7 cellular contexts compared by ENCODE assay signal in genomic region chr16:14070555-14070876, GRCh38. TPM values are rescaled to one million over a fixed set of nuclear protein-coding genes. Genes with fewer than 3 reads are reported as not detected.
DNase-seq lines count a peak whose midpoint lies in the region; ATAC-seq and TF ChIP-seq lines count a peak whose summit lies in the region.

No MANE protein-coding gene starts in this region.

- no peaks in the 10 kb centered on the region for H3K9me2 ChIP-seq in Karpas-422 (replicated peaks; ENCODE audit: insufficient read depth, low read length)

- no peak for ATAC-seq in effector memory CD8-positive, alpha-beta T cell (replicated peaks)

- H3K4me2 ChIP-seq in Karpas-422 (ENCODE audit: low read depth, low read length, poor library complexity, severe bottlenecking) = peak overlapping the region; percentile 76
- peak overlapping the region; percentile 94 for H3K4me2 ChIP-seq in osteoblast (ENCODE audit: insufficient read depth, low read length)

- H3K9me3 ChIP-seq in Karpas-422 (ENCODE audit: low read length) (no peaks in the 10 kb centered on the region), osteoblast (ENCODE audit: low read depth, low read length) (no peaks in the 10 kb centered on the region)

- no peak overlapping the region for H3K27ac ChIP-seq in Karpas-422 (ENCODE audit: low read length)
- H3K27ac ChIP-seq in osteoblast (ENCODE audit: low read depth, low read length) = no peak overlapping the region

- no peaks in the 10 kb centered on the region for H3K9me3 Mint-ChIP-seq in effector memory CD8-positive, alpha-beta T cell

- no peaks in the 10 kb centered on the region; the same call in 1 of the 2 replicates for H4K20me1 ChIP-seq in Karpas-422 (ENCODE audit: insufficient read depth, low read depth, low read length)
- H4K20me1 ChIP-seq in osteoblast (ENCODE audit: insufficient read depth, low read length) = no peaks in the 10 kb centered on the region

- H3K4me1 ChIP-seq in Karpas-422 (ENCODE audit: low read length) (peaks cover 12% of the 10 kb centered on the region), osteoblast (ENCODE audit: insufficient read depth, low read length) (peaks cover 8% of the 10 kb centered on the region)

- H3K4me3 ChIP-seq in Karpas-422 (ENCODE audit: low read length) (peak overlapping the region; percentile 82), osteoblast (ENCODE audit: insufficient read depth, low read length) (peak overlapping the region; percentile 94)

- DNase-seq in GM20000 (ENCODE audit: low spot score) (peak; percentile 7), Karpas-422 (no peak), osteoblast (ENCODE audit: insufficient read length, low spot score, missing footprints) (peak; percentile 72), hippocampal formation (lab: John Stamatoyannopoulos, UW) (no peak), NCI-H1092 treated with DMSO at 0.1 percent for 48 hours (lab: John Stamatoyannopoulos, UW) (no peak), NCI-H1417 treated with DMSO at 0.1 percent for 48 hours (lab: John Stamatoyannopoulos, UW) (no peak)
- DNase-seq in effector memory CD8-positive, alpha-beta T cell = no peak

- H3K36me3 ChIP-seq in Karpas-422 (ENCODE audit: insufficient read depth, low read length) = no peaks in the 10 kb centered on the region
- no peaks in the 10 kb centered on the region for H3K36me3 ChIP-seq in osteoblast (ENCODE audit: insufficient read depth, low read length)

- peak overlapping the region; percentile 90 to 91 for H3K4me3 Mint-ChIP-seq in effector memory CD8-positive, alpha-beta T cell

- H3K27ac Mint-ChIP-seq in effector memory CD8-positive, alpha-beta T cell = peak overlapping the region; percentile 89 to 90

- H3K79me2 ChIP-seq in Karpas-422 (ENCODE audit: low read length) (no peaks in the 10 kb centered on the region), osteoblast (ENCODE audit: insufficient read depth, low read length) (peaks cover 18% of the 10 kb centered on the region)

- H3K4me1 Mint-ChIP-seq in effector memory CD8-positive, alpha-beta T cell (ENCODE audit: low read depth in 2 of 2) = peaks cover 9 to 12% of the 10 kb centered on the region in 2 donors

- H2AFZ ChIP-seq in Karpas-422 (ENCODE audit: low read length) (peak overlapping the region; percentile 93), osteoblast (ENCODE audit: low read length) (peak overlapping the region; percentile 96)

- H3K27me3 ChIP-seq in Karpas-422 (ENCODE audit: low read length) (no peaks in the 10 kb centered on the region), osteoblast (ENCODE audit: insufficient read depth, low read length) (no peaks in the 10 kb centered on the region)

- H3K9ac ChIP-seq in Karpas-422 (ENCODE audit: low read length) = peak overlapping the region; percentile 81

- peaks cover 0 to 29% of the 10 kb centered on the region in 2 donors for H3K27me3 Mint-ChIP-seq in effector memory CD8-positive, alpha-beta T cell

- TF ChIP-seq CTCF in GM20000 (IDR thresholded peaks at IDR 0.05; ENCODE audit: extremely low read depth, missing control alignments) (no peak), osteoblast (IDR thresholded peaks at IDR 0.05; ENCODE audit: extremely low read depth, low read depth, low read length) (no peak)

- H3K36me3 Mint-ChIP-seq in effector memory CD8-positive, alpha-beta T cell (ENCODE audit: insufficient read depth) = peaks cover 6% of the 10 kb centered on the region

RNA-seq across cellular contexts. Expression of gene MRTFB, which starts 0.6 kb away (rescaled TPM):
- total RNA-seq in Karpas-422 (2014; rRNA removed; shearing (Covaris generic); ENCODE audit: low replicate concordance) = 5.3 and 6.5 TPM in 2 replicates
- 11.6 and 12.4 TPM in 2 replicates for total RNA-seq in osteoblast

Comparison
In these comparisons a context has a peak if more than half of its experiments do, and no peak if none do; other contexts are left out.
1. DNase-seq: peak in GM20000 (single experiment) and osteoblast (single experiment); none in Karpas-422 (single experiment), effector memory CD8-positive, alpha-beta T cell (0 of 3), hippocampal formation (0 of 2), NCI-H1092 treated with DMSO at 0.1 percent for 48 hours (single experiment) and NCI-H1417 treated with DMSO at 0.1 percent for 48 hours (single experiment).